ENCODE assay signal across 8 cellular contexts in the genomic region with DNA sequence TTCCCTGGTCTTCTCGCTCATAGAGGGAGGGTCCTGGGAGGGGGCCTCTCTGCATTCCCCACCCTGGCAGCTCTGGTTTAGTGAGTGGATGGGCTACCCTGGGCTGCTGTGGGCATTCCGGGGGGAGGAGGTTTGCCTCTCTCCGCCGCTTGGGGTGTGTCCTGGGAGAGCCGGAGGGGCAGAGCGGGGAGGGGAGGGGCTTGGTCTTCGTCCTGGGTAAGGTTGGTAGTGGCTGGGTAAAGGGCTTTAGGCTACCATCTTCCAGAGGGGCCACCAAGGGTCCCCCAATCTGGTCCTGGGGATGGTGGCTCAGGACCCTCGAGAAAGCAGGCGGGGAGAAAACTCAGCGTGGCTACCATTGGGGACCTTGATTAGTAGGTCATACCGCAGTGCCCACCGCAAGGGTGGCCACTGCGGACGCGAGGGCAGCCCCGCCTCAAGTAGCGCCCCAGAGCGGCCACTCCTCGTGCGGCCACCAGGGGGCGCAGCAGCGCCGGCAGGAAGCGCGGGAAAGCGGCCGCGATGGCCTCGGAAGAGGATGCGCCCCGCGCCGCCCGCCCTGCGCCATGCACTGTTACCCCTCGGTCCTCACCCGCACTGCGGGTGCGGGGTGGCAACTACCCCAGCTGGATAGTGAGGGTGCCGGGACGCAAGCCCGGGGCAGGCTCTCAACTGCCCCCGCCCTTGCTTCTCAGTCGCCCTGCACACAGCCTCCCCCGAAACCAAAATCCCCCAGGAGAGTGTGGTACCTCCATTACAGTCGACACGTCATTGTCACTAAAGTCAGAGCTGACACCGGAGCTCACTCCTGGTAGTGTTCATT. TPM values are rescaled to one million over a fixed set of nuclear protein-coding genes. Genes with fewer than 3 reads are reported as not detected.
DNase-seq lines count a peak whose midpoint lies in the region; ATAC-seq and TF ChIP-seq lines count a peak whose summit lies in the region.

No MANE protein-coding gene starts in this region.

- no peaks in the 10 kb centered on the region for H3K9me3 ChIP-seq in Karpas-422 (ENCODE audit: low read length)
- no peaks in the 10 kb centered on the region for H3K9me3 ChIP-seq in adipocyte (ENCODE audit: control insufficient read depth, low read length)
- no peaks in the 10 kb centered on the region for H3K9me3 ChIP-seq in iPS DF 6.9 (ENCODE audit: control insufficient read depth, insufficient read depth, low read length)
- no peaks in the 10 kb centered on the region for H3K9me3 ChIP-seq in spleen

- peak; percentile 57 for DNase-seq in ELR (ENCODE audit: low read depth)
- peak; percentile 88 for DNase-seq in Karpas-422
- peak; percentile 9 to 71 (median 52) for DNase-seq in T-cell
- DNase-seq in adipocyte (ENCODE audit: low read depth): peak; percentile 71
- peak; percentile 52 for DNase-seq in iPS DF 6.9 (ENCODE audit: low read depth, low spot score)
- DNase-seq in spleen: peak; percentile 89
- DNase-seq in NCI-H187 treated with DMSO at 0.1 percent for 48 hours (lab: John Stamatoyannopoulos, UW): no peak

- no CpG with 5 or more reads among the region's 48 CpGs for WGBS in iPS DF 6.9 (ENCODE audit: insufficient coverage, insufficient read length)
- 7 to 24% (median 8%) methylated on average over 15 to 48 of the region's 48 CpGs for WGBS in spleen, 5 donors

- H3K4me1 ChIP-seq in Karpas-422 (ENCODE audit: low read length) (peaks cover 9% of the 10 kb centered on the region), adipocyte (ENCODE audit: control insufficient read depth, insufficient read depth, low read length) (peaks cover 10% of the 10 kb centered on the region), iPS DF 6.9 (ENCODE audit: control insufficient read depth, insufficient read depth, low read length) (no peaks in the 10 kb centered on the region), spleen (peaks cover 0 to 15% (median 10%) of the 10 kb centered on the region in 6 donors)

- intact Hi-C loops in spleen (cut with DNase I; ENCODE audit: low total_unique reads): loop anchor here (5.0 kb wide), 1 partner anchor 77 kb away; no protein-coding TSS in a partner anchor

- H3K79me2 ChIP-seq in Karpas-422 (ENCODE audit: low read length): no peaks in the 10 kb centered on the region

- H3K27ac ChIP-seq in Karpas-422 (ENCODE audit: low read length) (no peak overlapping the region), iPS DF 6.9 (ENCODE audit: low read length) (no peak overlapping the region), spleen (no peak overlapping the region)

- H3K9me3 Mint-ChIP-seq in T-cell: no peaks in the 10 kb centered on the region

- H3K27ac Mint-ChIP-seq in T-cell: no peak overlapping the region

- H3K36me3 ChIP-seq in Karpas-422 (ENCODE audit: insufficient read depth, low read length): no peaks in the 10 kb centered on the region
- no peaks in the 10 kb centered on the region for H3K36me3 ChIP-seq in adipocyte (ENCODE audit: control insufficient read depth, insufficient read depth, low read length, severe bottlenecking)
- H3K36me3 ChIP-seq in iPS DF 6.9 (ENCODE audit: control insufficient read depth, insufficient read depth, low read length): no peaks in the 10 kb centered on the region
- H3K36me3 ChIP-seq in spleen: no peaks in the 10 kb centered on the region

- peak overlapping the region; percentile 68 for H3K9ac ChIP-seq in Karpas-422 (ENCODE audit: low read length)
- no peak overlapping the region for H3K9ac ChIP-seq in adipocyte (ENCODE audit: low read length)

- H3K27me3 Mint-ChIP-seq in T-cell: peaks cover 0 to 14% of the 10 kb centered on the region in 2 donors

- H3K4me2 ChIP-seq in Karpas-422 (ENCODE audit: low read depth, low read length, poor library complexity, severe bottlenecking): peak overlapping the region; percentile 74

- peak; percentile 82 to 89 (median 87) for ATAC-seq in T-cell (replicated peaks in 1 of 4)
- no peak for ATAC-seq in HG02852 (IDR thresholded peaks at IDR 0.05; ENCODE audit: unreplicated experiment)

- TF ChIP-seq CTCF in spleen (IDR thresholded peaks at IDR 0.05 in 8 of 11, conservative IDR thresholded peaks at IDR 0.05 in 3 of 11): peak; percentile 77 to 98 (median 96)

- H3K4me3 ChIP-seq in Karpas-422 (ENCODE audit: low read length) (peak overlapping the region; percentile 66), adipocyte (ENCODE audit: low read length) (no peak overlapping the region), iPS DF 6.9 (ENCODE audit: low read length) (peak overlapping the region; percentile 16; the same call in 1 of the 2 replicates), spleen (peak overlapping the region in 6 of 8 donors; percentile 23 to 67 (median 34))

- no peaks in the 10 kb centered on the region for H3K9me2 ChIP-seq in Karpas-422 (replicated peaks; ENCODE audit: insufficient read depth, low read length)

- H3K4me3 Mint-ChIP-seq in T-cell: peak overlapping the region; percentile 48 to 64 (median 59)

- no peaks in the 10 kb centered on the region for H3K27me3 ChIP-seq in Karpas-422 (ENCODE audit: low read length)
- peaks cover 5% of the 10 kb centered on the region for H3K27me3 ChIP-seq in adipocyte (replicated peaks; ENCODE audit: control insufficient read depth, insufficient read depth, low read length)
- H3K27me3 ChIP-seq in iPS DF 6.9 (ENCODE audit: control insufficient read depth, insufficient read depth, low read length): no peaks in the 10 kb centered on the region; the same call in 1 of the 2 replicates
- H3K27me3 ChIP-seq in spleen (replicated peaks in 1 of 7): peaks cover 0 to 31% (median 0%) of the 10 kb centered on the region in 7 donors

- peak overlapping the region; percentile 98 for H2AFZ ChIP-seq in Karpas-422 (ENCODE audit: low read length)

- H3K4me1 Mint-ChIP-seq in T-cell: peaks cover 3 to 12% (median 6%) of the 10 kb centered on the region in 3 donors

- H3K36me3 Mint-ChIP-seq in T-cell: no peaks in the 10 kb centered on the region

- CTCF ChIA-PET in T-cell (lab: Charles Lee): interaction anchor here in 1 of 2 donors (0.6 to 3.0 kb wide), 2 partner anchors 45 to 78 kb away, joined by 3 to 10 read pairs; no protein-coding TSS in a partner anchor

- no peaks in the 10 kb centered on the region for H4K20me1 ChIP-seq in Karpas-422 (ENCODE audit: insufficient read depth, low read depth, low read length)

- POLR2A ChIA-PET in T-cell (lab: Charles Lee): no interaction called here

- no peak for TF ChIP-seq POLR2A in spleen (IDR thresholded peaks at IDR 0.05)

RNA-seq across cellular contexts. Expression of a gene that starts 44.1 kb away (rescaled TPM):
- total RNA-seq in Karpas-422 (2014; rRNA removed; shearing (Covaris generic); ENCODE audit: low replicate concordance): 19.7 and 25.2 TPM in 2 replicates
- 1 to 10 TPM; 2.8 to 6.2 (median 4.4) TPM for total RNA-seq in T-cell
- 1 to 10 TPM; 2.4 to 4.5 (median 3.3) TPM for total RNA-seq in spleen
- polyA plus RNA-seq in spleen: 1 to 10 TPM; 2.8 to 3.9 (median 3.1) TPM
